In the genomic region with DNA sequence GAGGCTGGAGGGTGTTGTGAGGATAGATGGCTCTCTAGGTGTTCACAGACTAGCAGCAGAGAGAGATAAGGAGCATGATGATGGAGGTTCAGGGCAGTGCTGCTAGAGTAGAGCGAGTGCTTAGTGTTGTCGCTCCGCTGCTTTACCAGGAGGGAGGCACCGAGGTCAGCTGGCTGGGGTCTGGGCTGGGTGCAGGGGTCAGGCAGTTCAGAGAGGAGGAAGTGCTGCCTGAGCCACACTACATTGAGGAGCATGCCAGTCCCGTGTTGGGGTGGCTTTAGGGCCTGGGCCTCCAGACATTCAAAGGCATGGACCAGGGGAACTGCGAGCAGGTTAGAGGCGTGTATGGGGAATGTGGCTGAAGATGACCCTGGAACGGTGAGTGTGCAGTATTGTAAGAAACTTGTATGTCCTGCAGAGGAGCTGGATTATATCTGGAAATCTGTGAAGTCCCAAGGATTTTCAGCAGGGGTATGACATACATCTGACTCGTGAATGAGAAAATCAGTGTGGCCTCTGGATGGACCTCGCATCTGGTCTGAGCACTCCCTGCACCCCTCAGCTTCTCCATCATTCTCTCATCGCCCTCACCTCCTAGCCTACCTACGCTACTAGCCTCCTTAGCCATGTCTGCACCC, we compare ENCODE assay signal across 16 cellular contexts.
A peak's percentile ranks its signal among the peaks of the same experiment; 100 is the strongest.
DNase-seq lines count a peak whose midpoint lies in the region; ATAC-seq, FAIRE-seq and TF ChIP-seq lines count a peak whose summit lies in the region.
"Had no signal": no experiment of that assay in that cellular context is flagged by ENCODE, and none has a peak within 500 bp of the region (broad histone marks: within the 10 kb centered on the region; RNA-seq: fewer than 3 reads in every experiment).

No MANE protein-coding gene starts in this region.

- H3K4me2 ChIP-seq in SK-N-SH (no peak overlapping the region), astrocyte (ENCODE audit: low read length) (no peak overlapping the region)
- H3K4me2 ChIP-seq: KMS-11 had no signal

- H3K27me3 ChIP-seq in SK-N-SH (ENCODE audit: insufficient read depth) (no peaks in the 10 kb centered on the region), astrocyte (ENCODE audit: insufficient read depth, low read length) (no peaks in the 10 kb centered on the region), subcutaneous abdominal adipose tissue (ENCODE audit: control insufficient read depth in 5 of 5, insufficient read depth in 4 of 5, low read length in 5 of 5) (no peaks in the 10 kb centered on the region)

- WGBS in SK-N-SH (ENCODE audit: low lambda C conversion rate) = 89% methylated on average over 11 of the region's 12 CpGs

- TF ChIP-seq EP300 in SK-N-SH (IDR thresholded peaks at IDR 0.05; ENCODE audit: borderline replicate concordance in 1 of 2, low read depth in 1 of 2, low read length in 1 of 2) = no peak

- peak overlapping the region; percentile 23 for H3K27ac Mint-ChIP-seq in astrocyte (ENCODE audit: unreplicated experiment)

- H3K4me3 Mint-ChIP-seq in astrocyte (ENCODE audit: unreplicated experiment) = no peak overlapping the region

- peaks cover 11% of the 10 kb centered on the region for H3F3A ChIP-seq in SK-N-SH (replicated peaks; ENCODE audit: insufficient read depth)

- H3K36me3 ChIP-seq in SK-N-SH (replicated peaks in 1 of 2; ENCODE audit: control insufficient read depth in 1 of 2, insufficient read depth in 2 of 2, low read length in 1 of 2) (peaks cover 34 to 52% of the 10 kb centered on the region in 2 experiments), astrocyte (ENCODE audit: insufficient read depth, low read length) (peaks cover 12% of the 10 kb centered on the region), subcutaneous abdominal adipose tissue (ENCODE audit: control insufficient read depth in 5 of 5, insufficient read depth in 5 of 5, low read length in 5 of 5) (peaks cover 2 to 64% (median 58%) of the 10 kb centered on the region in 5 donors)

- no peaks in the 10 kb centered on the region; the same call in 1 of the 2 replicates for H4K20me1 ChIP-seq in SK-N-SH (ENCODE audit: insufficient read depth)
- peaks cover 4% of the 10 kb centered on the region for H4K20me1 ChIP-seq in astrocyte (ENCODE audit: insufficient read depth, low read length)

- H3K9me3 ChIP-seq in SK-N-SH = no peaks in the 10 kb centered on the region
- no peaks in the 10 kb centered on the region for H3K9me3 ChIP-seq in astrocyte (ENCODE audit: insufficient read depth, low read depth, low read length)
- no peaks in the 10 kb centered on the region for H3K9me3 ChIP-seq in subcutaneous abdominal adipose tissue (ENCODE audit: control insufficient read depth in 5 of 5, low read length in 5 of 5)
- H3K9me3 ChIP-seq: mucosa of descending colon had no signal

- H3K27me3 Mint-ChIP-seq in astrocyte (ENCODE audit: low read depth, unreplicated experiment) = no peaks in the 10 kb centered on the region
- H3K27me3 Mint-ChIP-seq: CD4-positive, CD25-positive, alpha-beta regulatory T cell had no signal

- CTCF ChIA-PET in SK-N-SH (lab: Yijun Ruan, JAX) = no interaction called here

- H3K79me2 ChIP-seq in SK-N-SH (ENCODE audit: insufficient read depth) (peaks cover 2% of the 10 kb centered on the region; the same call in 1 of the 2 replicates), astrocyte (ENCODE audit: insufficient read depth, low read length) (peaks cover 3% of the 10 kb centered on the region)

- DNase-seq in SK-N-SH = no peak
- no peak for DNase-seq in astrocyte (ENCODE audit: low read depth)
- DNase-seq in islet precursor cell = peak; percentile 40
- no peak for DNase-seq in NCI-H1105 (lab: John Stamatoyannopoulos, UW)
- DNase-seq in HuH-7.5 (ENCODE audit: low spot score) = no peak
- DNase-seq: activated gamma-delta T cell treated with Interleukin-2 at 50 U/mL for 16 hours; CD4-positive, CD25-positive, alpha-beta regulatory T cell; mucosa of descending colon; NCI-H526; stimulated activated CD4-positive, alpha-beta T cell treated with anti-CD3 and anti-CD28 coated beads, Interleukin-4, amount 100 ng/mL, for 4 hours; stimulated activated naive CD4-positive, alpha-beta T cell treated with Interleukin-2 at 50 U/mL for 16 hours had no signal

- FAIRE-seq in astrocyte (lab: Jason Lieb, UNC) = no peak

- H3K4me1 ChIP-seq in SK-N-SH (ENCODE audit: control insufficient read depth in 1 of 2, insufficient read depth in 2 of 2, low read depth in 1 of 2, low read length in 1 of 2) = peaks cover 0 to 2% of the 10 kb centered on the region in 2 experiments; a peak in 1 of 4 replicates
- H3K4me1 ChIP-seq in astrocyte (ENCODE audit: insufficient read depth, low read length) = peaks cover 18% of the 10 kb centered on the region
- peaks cover 2 to 23% (median 20%) of the 10 kb centered on the region in 5 donors for H3K4me1 ChIP-seq in subcutaneous abdominal adipose tissue (ENCODE audit: control insufficient read depth in 5 of 5, insufficient read depth in 5 of 5, low read length in 5 of 5)

- H3K4me3 ChIP-seq in SK-N-SH (ENCODE audit: low read depth in 2 of 2, low read length in 1 of 2) = no peak overlapping the region
- H3K4me3 ChIP-seq in astrocyte (ENCODE audit: insufficient read depth, low read depth, low read length) = no peak overlapping the region
- H3K4me3 ChIP-seq in subcutaneous abdominal adipose tissue (ENCODE audit: low read depth in 1 of 5, low read length in 5 of 5) = peak overlapping the region in 3 of 5 donors; percentile 10 to 28 (median 11)
- H3K4me3 ChIP-seq: mucosa of descending colon had no signal

- peak overlapping the region in 1 of 2 experiments; percentile 66; a peak in 2 of 4 replicates for H3K27ac ChIP-seq in SK-N-SH (ENCODE audit: low read depth in 2 of 2, low read length in 1 of 2)
- H3K27ac ChIP-seq in astrocyte (ENCODE audit: low read depth, low read length) = peak overlapping the region; percentile 75
- peak overlapping the region; percentile 82 for H3K27ac ChIP-seq in subcutaneous abdominal adipose tissue (ENCODE audit: low read depth, low read length)
- H3K27ac ChIP-seq: 22Rv1, KMS-11 had no signal

- TF ChIP-seq RAD21 in SK-N-SH (IDR thresholded peaks at IDR 0.05; ENCODE audit: low read length) = no peak

- peaks cover 19% of the 10 kb centered on the region for H3K36me3 Mint-ChIP-seq in astrocyte (ENCODE audit: low read depth, unreplicated experiment)

- no peak for TF ChIP-seq CTCF in SK-N-SH (IDR thresholded peaks at IDR 0.05)
- TF ChIP-seq CTCF in astrocyte (IDR thresholded peaks at IDR 0.05; ENCODE audit: insufficient read depth, low read depth, low read length) = no peak

- H3K9me3 Mint-ChIP-seq in astrocyte (ENCODE audit: unreplicated experiment) = no peaks in the 10 kb centered on the region
- H3K9me3 Mint-ChIP-seq: CD4-positive, CD25-positive, alpha-beta regulatory T cell had no signal

- POLR2A ChIA-PET in SK-N-SH (lab: Yijun Ruan, JAX) = interaction anchor here (0.7 kb wide), 1 partner anchor 632 kb away, joined by 7 read pairs; no protein-coding TSS in a partner anchor

- H3K9ac ChIP-seq in SK-N-SH = no peak overlapping the region
- no peak overlapping the region for H3K9ac ChIP-seq in astrocyte (ENCODE audit: low read length)
- H3K9ac ChIP-seq in subcutaneous abdominal adipose tissue (ENCODE audit: low read length in 5 of 5) = no peak overlapping the region
- H3K9ac ChIP-seq: KMS-11 had no signal

- peaks cover 4% of the 10 kb centered on the region for H3K4me1 Mint-ChIP-seq in astrocyte (ENCODE audit: low read depth, unreplicated experiment)

- H2AFZ ChIP-seq in SK-N-SH (ENCODE audit: low read depth) (no peak overlapping the region), astrocyte (ENCODE audit: low read depth, low read length) (no peak overlapping the region)

- no peaks in the 10 kb centered on the region for H3K9me2 ChIP-seq in SK-N-SH

- ATAC-seq in SK-N-SH treated with all-trans-retinoic acid at 6 μM for 48 hours (peak; percentile 8; the same call in 1 of the 3 replicates), GM18907 (IDR thresholded peaks at IDR 0.05; ENCODE audit: unreplicated experiment) (no peak)
- ATAC-seq: mucosa of descending colon had no signal

TF ChIP-seq in SK-N-SH treated with all-trans-retinoic acid at 6 μM for 48 hours, 23 proteins besides CTCF, POLR2A, EP300 and RAD21 (continues in another document):
- no peak for TF ChIP-seq OSR1 (CRISPR knock-in tag; IDR thresholded peaks at IDR 0.05)
- no peak for TF ChIP-seq ZFP3 (CRISPR knock-in tag; IDR thresholded peaks at IDR 0.05)
- TF ChIP-seq, protein P1, sequence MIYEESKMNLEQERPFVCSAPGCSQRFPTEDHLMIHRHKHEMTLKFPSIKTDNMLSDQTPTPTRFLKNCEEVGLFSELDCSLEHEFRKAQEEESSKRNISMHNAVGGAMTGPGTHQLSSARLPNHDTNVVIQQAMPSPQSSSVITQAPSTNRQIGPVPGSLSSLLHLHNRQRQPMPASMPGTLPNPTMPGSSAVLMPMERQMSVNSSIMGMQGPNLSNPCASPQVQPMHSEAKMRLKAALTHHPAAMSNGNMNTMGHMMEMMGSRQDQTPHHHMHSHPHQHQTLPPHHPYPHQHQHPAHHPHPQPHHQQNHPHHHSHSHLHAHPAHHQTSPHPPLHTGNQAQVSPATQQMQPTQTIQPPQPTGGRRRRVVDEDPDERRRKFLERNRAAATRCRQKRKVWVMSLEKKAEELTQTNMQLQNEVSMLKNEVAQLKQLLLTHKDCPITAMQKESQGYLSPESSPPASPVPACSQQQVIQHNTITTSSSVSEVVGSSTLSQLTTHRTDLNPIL (CRISPR knock-in tag; IDR thresholded peaks at IDR 0.05; ENCODE audit: low read depth) = no peak
- no peak for TF ChIP-seq ZFP30 (CRISPR knock-in tag; IDR thresholded peaks at IDR 0.05)

TF ChIP-seq in SK-N-SH, 30 proteins besides CTCF, POLR2A, EP300 and RAD21 (continues in another document):
- TF ChIP-seq TCF12 (IDR thresholded peaks at IDR 0.05) = no peak
- no peak for TF ChIP-seq GABPA (IDR thresholded peaks at IDR 0.05; ENCODE audit: low read depth)
- TF ChIP-seq FOXJ3 (CRISPR knock-in tag; IDR thresholded peaks at IDR 0.05) = no peak
- TF ChIP-seq RFX5 (IDR thresholded peaks at IDR 0.05; ENCODE audit: low read length) = no peak
- TF ChIP-seq, protein P2, sequence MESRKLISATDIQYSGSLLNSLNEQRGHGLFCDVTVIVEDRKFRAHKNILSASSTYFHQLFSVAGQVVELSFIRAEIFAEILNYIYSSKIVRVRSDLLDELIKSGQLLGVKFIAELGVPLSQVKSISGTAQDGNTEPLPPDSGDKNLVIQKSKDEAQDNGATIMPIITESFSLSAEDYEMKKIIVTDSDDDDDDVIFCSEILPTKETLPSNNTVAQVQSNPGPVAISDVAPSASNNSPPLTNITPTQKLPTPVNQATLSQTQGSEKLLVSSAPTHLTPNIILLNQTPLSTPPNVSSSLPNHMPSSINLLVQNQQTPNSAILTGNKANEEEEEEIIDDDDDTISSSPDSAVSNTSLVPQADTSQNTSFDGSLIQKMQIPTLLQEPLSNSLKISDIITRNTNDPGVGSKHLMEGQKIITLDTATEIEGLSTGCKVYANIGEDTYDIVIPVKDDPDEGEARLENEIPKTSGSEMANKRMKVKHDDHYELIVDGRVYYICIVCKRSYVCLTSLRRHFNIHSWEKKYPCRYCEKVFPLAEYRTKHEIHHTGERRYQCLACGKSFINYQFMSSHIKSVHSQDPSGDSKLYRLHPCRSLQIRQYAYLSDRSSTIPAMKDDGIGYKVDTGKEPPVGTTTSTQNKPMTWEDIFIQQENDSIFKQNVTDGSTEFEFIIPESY (IDR thresholded peaks at IDR 0.05; ENCODE audit: borderline replicate concordance, low read depth) = no peak
- TF ChIP-seq CHD2 (IDR thresholded peaks at IDR 0.05; ENCODE audit: low read length, partially characterized antibody) = no peak
- TF ChIP-seq GATA2 (CRISPR knock-in tag; IDR thresholded peaks at IDR 0.05) = no peak

Comparison
In these comparisons a context has a peak if more than half of its experiments do, and no peak if none do; other contexts are left out.
1. H3K4me3 ChIP-seq: peak in subcutaneous abdominal adipose tissue (3 of 5); none in SK-N-SH (0 of 2) and astrocyte (single experiment).